Comparison of ENCODE assay signal across 8 cellular contexts in genomic region chr2:38875227-38875575, GRCh38. TPM values are rescaled to one million over a fixed set of nuclear protein-coding genes. Genes with fewer than 3 reads are reported as not detected.
DNase-seq lines count a peak whose midpoint lies in the region; ATAC-seq and TF ChIP-seq lines count a peak whose summit lies in the region.

No MANE protein-coding gene starts in this region.

- H3K4me1 Mint-ChIP-seq in T-helper 1 cell treated with Interleukin-12 subunit alpha and Interleukin-12 subunit beta and Interleukin-4 antibody, amounts not matched to agents 30 μg/mL and 1 μg/mL, for 36 hours (ENCODE audit: low read depth) = peaks cover 15% of the 10 kb centered on the region

- peak overlapping the region; percentile 96 for H3K27ac Mint-ChIP-seq in T-helper 1 cell treated with Interleukin-12 subunit alpha and Interleukin-12 subunit beta and Interleukin-4 antibody, amounts not matched to agents 30 μg/mL and 1 μg/mL, for 36 hours

- intact Hi-C loops in left ventricle myocardium inferior (cut with micrococcal nuclease) = no loop called here

- no peak for ATAC-seq in GM18519 (IDR thresholded peaks at IDR 0.05; ENCODE audit: low FRiP score, unreplicated experiment)

- no peak for TF ChIP-seq POLR2A in erythroblast (IDR thresholded peaks at IDR 0.05; ENCODE audit: low read length)

- H3K36me3 ChIP-seq in left ventricle myocardium inferior = peaks cover under 1% of the 10 kb centered on the region

- no peaks in the 10 kb centered on the region for H3K27me3 Mint-ChIP-seq in T-helper 1 cell treated with Interleukin-12 subunit alpha and Interleukin-12 subunit beta and Interleukin-4 antibody, amounts not matched to agents 30 μg/mL and 1 μg/mL, for 36 hours (ENCODE audit: low read depth)

- H3K4me3 ChIP-seq in left ventricle myocardium inferior = peak overlapping the region; percentile 81
- peak overlapping the region; percentile 92 for H3K4me3 ChIP-seq in skeletal muscle cell (ENCODE audit: low read depth, low read length)

- H3K9me3 ChIP-seq in left ventricle myocardium inferior (replicated peaks) = peaks cover 25% of the 10 kb centered on the region

- H3K4me1 ChIP-seq in left ventricle myocardium inferior = peaks cover 24% of the 10 kb centered on the region

- no peaks in the 10 kb centered on the region for H3K27me3 ChIP-seq in left ventricle myocardium inferior (ENCODE audit: low read depth)

- peaks cover 15% of the 10 kb centered on the region for H3K9me3 Mint-ChIP-seq in T-helper 1 cell treated with Interleukin-12 subunit alpha and Interleukin-12 subunit beta and Interleukin-4 antibody, amounts not matched to agents 30 μg/mL and 1 μg/mL, for 36 hours

- H3K36me3 Mint-ChIP-seq in T-helper 1 cell treated with Interleukin-12 subunit alpha and Interleukin-12 subunit beta and Interleukin-4 antibody, amounts not matched to agents 30 μg/mL and 1 μg/mL, for 36 hours (ENCODE audit: low read depth) = peaks cover 13% of the 10 kb centered on the region

- peak overlapping the region; percentile 73 for H3K27ac ChIP-seq in VCaP
- H3K27ac ChIP-seq in left ventricle myocardium inferior (replicated peaks) = peak overlapping the region; percentile 57

- H3K4me3 Mint-ChIP-seq in T-helper 1 cell treated with Interleukin-12 subunit alpha and Interleukin-12 subunit beta and Interleukin-4 antibody, amounts not matched to agents 30 μg/mL and 1 μg/mL, for 36 hours = peak overlapping the region; percentile 96

- TF ChIP-seq CTCF in VCaP (conservative IDR thresholded peaks at IDR 0.05) (no peak), left ventricle myocardium inferior (IDR thresholded peaks at IDR 0.05; ENCODE audit: borderline replicate concordance) (no peak)

- DNase-seq in T-helper 1 cell = no peak
- DNase-seq in left ventricle myocardium inferior = no peak
- no peak for DNase-seq in skeletal muscle cell (ENCODE audit: low read depth)
- DNase-seq in medulla oblongata (ENCODE audit: extremely low spot score) = no peak
- DNase-seq in erythroblast (lab: John Stamatoyannopoulos, UW) = no peak

RNA-seq across cellular contexts. Expression of gene DHX57, which starts 0.5 kb away (rescaled TPM):
- total RNA-seq in left ventricle myocardium inferior = 8.1 TPM

RNA-seq across cellular contexts. Expression of gene MORN2, which starts 0.6 kb away (rescaled TPM):
- 23.9 TPM for total RNA-seq in left ventricle myocardium inferior

RNA-seq across cellular contexts. Expression of gene ARHGEF33, which starts 14.5 kb away (rescaled TPM):
- 0.14 TPM for total RNA-seq in left ventricle myocardium inferior
